In genomic region chr10:26739087-26739631, GRCh38 we compare ENCODE assay signal across 8 cellular contexts.
A peak's percentile ranks its signal among the peaks of the same experiment; 100 is the strongest.
DNase-seq lines count a peak whose midpoint lies in the region; ATAC-seq and TF ChIP-seq lines count a peak whose summit lies in the region.
"Had no signal": no experiment of that assay in that cellular context is flagged by ENCODE, and none has a peak within 500 bp of the region (broad histone marks: within the 10 kb centered on the region; RNA-seq: fewer than 3 reads in every experiment).

No MANE protein-coding gene starts in this region.

- peaks cover 12% of the 10 kb centered on the region; the same call in 1 of the 2 replicates for H3K36me3 ChIP-seq in MM.1S (replicated peaks; ENCODE audit: insufficient read depth, low read length)

- H3F3A ChIP-seq in MM.1S (ENCODE audit: insufficient read depth, low read length) = peaks cover 30% of the 10 kb centered on the region

- H3K4me2 ChIP-seq in MM.1S (ENCODE audit: low read depth, low read length) = peak overlapping the region; percentile 42

- intact Hi-C loops in posterior cingulate gyrus (cut with DNase I) = no loop called here

- peak overlapping the region; percentile 28 for H3K4me3 ChIP-seq in MM.1S (ENCODE audit: low read length)

- no peaks in the 10 kb centered on the region for H3K9me3 ChIP-seq in MM.1S (replicated peaks; ENCODE audit: insufficient read depth, low read length)

- H2AFZ ChIP-seq in MM.1S (ENCODE audit: low read length) = no peak overlapping the region

- ATAC-seq in GM18870 (IDR thresholded peaks at IDR 0.05; ENCODE audit: unreplicated experiment) = peak; percentile 29
- ATAC-seq in GM21717 (IDR thresholded peaks at IDR 0.05; ENCODE audit: unreplicated experiment) = peak; percentile 49

- no peaks in the 10 kb centered on the region for H4K20me1 ChIP-seq in MM.1S (ENCODE audit: insufficient read depth, low read length)

- peak; percentile 89 for DNase-seq in MM.1S
- DNase-seq in epithelial cell of prostate (ENCODE audit: low read depth, low spot score) = no peak
- DNase-seq in retina = no peak
- no peak for DNase-seq in posterior cingulate gyrus
- no peak for DNase-seq in GM19238 (ENCODE audit: insufficient read length, low spot score)

- H3K79me2 ChIP-seq in MM.1S (ENCODE audit: low read length) = peaks cover 28% of the 10 kb centered on the region

- TF ChIP-seq CTCF in MM.1S (IDR thresholded peaks at IDR 0.05; ENCODE audit: low read length) = no peak

- H3K9me2 ChIP-seq in MM.1S (replicated peaks; ENCODE audit: insufficient read depth, low read length) = no peaks in the 10 kb centered on the region

- H3K9ac ChIP-seq in MM.1S (ENCODE audit: low read length) = peak overlapping the region; percentile 44

- peaks cover 25% of the 10 kb centered on the region for H3K4me1 ChIP-seq in MM.1S (ENCODE audit: low read length)

- H3K27me3 ChIP-seq in MM.1S (replicated peaks; ENCODE audit: insufficient read depth, low read length) = no peaks in the 10 kb centered on the region

- H3K27ac ChIP-seq in MM.1S (ENCODE audit: low read length) (peak overlapping the region; percentile 89), epithelial cell of prostate (peak overlapping the region; percentile 91)
- H3K27ac ChIP-seq: VCaP had no signal
